In genomic region chr11:113385749-113386148, GRCh38 we compare ENCODE assay signal across 20 cellular contexts. TPM values are rescaled to one million over a fixed set of nuclear protein-coding genes. Genes with fewer than 3 reads are reported as not detected.
DNase-seq lines count a peak whose midpoint lies in the region; ATAC-seq and TF ChIP-seq lines count a peak whose summit lies in the region.
"Had no signal": no experiment of that assay in that cellular context is flagged by ENCODE, and none has a peak within 500 bp of the region (broad histone marks: within the 10 kb centered on the region; RNA-seq: fewer than 3 reads in every experiment).

No MANE protein-coding gene starts in this region.

- peak; percentile 46 for DNase-seq in DMS79 treated with DMSO at 0.1 percent for 48 hours (lab: John Stamatoyannopoulos, UW)
- DNase-seq in breast epithelium (ENCODE audit: low spot score in 2 of 2) = no peak
- no peak for DNase-seq in esophagus squamous epithelium (lab: John Stamatoyannopoulos, UW)
- no peak for DNase-seq in smooth muscle cell (lab: John Stamatoyannopoulos, UW; ENCODE audit: unreplicated experiment)
- no peak for DNase-seq in sciatic nerve (ENCODE audit: low spot score)
- DNase-seq in SIG-M5 treated with dmso at 0.1 percent for 504 hours (lab: John Stamatoyannopoulos, UW; ENCODE audit: unreplicated experiment) = no peak
- DNase-seq in MM.1S = no peak
- DNase-seq: Calu3; CD8-positive, alpha-beta T cell; NCI-H1436 treated with DMSO at 0.1 percent for 48 hours; NCI-H2227 treated with DMSO at 0.1 percent for 48 hours; NCI-H524; NCI-H82; RPMI8226 had no signal

- H2AFZ ChIP-seq in smooth muscle cell (ENCODE audit: low read depth) (no peak overlapping the region), MM.1S (ENCODE audit: low read length) (no peak overlapping the region)

- ATAC-seq in HG03045 (IDR thresholded peaks at IDR 0.05; ENCODE audit: unreplicated experiment) (no peak), sciatic nerve (no peak)
- ATAC-seq: CD8-positive, alpha-beta T cell had no signal

- H3K9me3 ChIP-seq in breast epithelium = no peaks in the 10 kb centered on the region
- no peaks in the 10 kb centered on the region for H3K9me3 ChIP-seq in esophagus squamous epithelium
- no peaks in the 10 kb centered on the region for H3K9me3 ChIP-seq in smooth muscle cell (replicated peaks; ENCODE audit: low read depth)
- no peaks in the 10 kb centered on the region for H3K9me3 ChIP-seq in MM.1S (replicated peaks; ENCODE audit: insufficient read depth, low read length)
- H3K9me3 ChIP-seq: SJSA1 had no signal

- no peaks in the 10 kb centered on the region for H4K20me1 ChIP-seq in smooth muscle cell (ENCODE audit: low read depth)
- no peaks in the 10 kb centered on the region for H4K20me1 ChIP-seq in MM.1S (ENCODE audit: insufficient read depth, low read length)
- H4K20me1 ChIP-seq: BLaER1 treated with 17β-estradiol and CSF1 and Interleukin-3, amounts not matched to agents 10 nM and 100 nM had no signal

- H3K36me3 ChIP-seq in breast epithelium = no peaks in the 10 kb centered on the region
- H3K36me3 ChIP-seq in esophagus squamous epithelium = no peaks in the 10 kb centered on the region
- no peaks in the 10 kb centered on the region for H3K36me3 ChIP-seq in smooth muscle cell (ENCODE audit: low read depth)
- H3K36me3 ChIP-seq in MM.1S (replicated peaks; ENCODE audit: insufficient read depth, low read length) = no peaks in the 10 kb centered on the region
- H3K36me3 ChIP-seq: BLaER1 treated with 17β-estradiol and CSF1 and Interleukin-3, amounts not matched to agents 10 nM and 100 nM; SJSA1 had no signal

- 89 to 94% methylated on average over 3 of the region's 3 CpGs for WGBS in esophagus squamous epithelium, 2 donors
- 96% methylated on average over 3 of the region's 3 CpGs for WGBS in smooth muscle cell (ENCODE audit: low lambda C conversion rate)

- H3K4me2 ChIP-seq in smooth muscle cell (no peak overlapping the region), MM.1S (ENCODE audit: low read depth, low read length) (no peak overlapping the region)
- H3K4me2 ChIP-seq: BLaER1 treated with 17β-estradiol and CSF1 and Interleukin-3, amounts not matched to agents 10 nM and 100 nM; KMS-11 had no signal

- no peaks in the 10 kb centered on the region for H3K79me2 ChIP-seq in smooth muscle cell (ENCODE audit: low read depth)
- no peaks in the 10 kb centered on the region for H3K79me2 ChIP-seq in MM.1S (ENCODE audit: low read length)

- no peak for TF ChIP-seq POLR2A in breast epithelium (IDR thresholded peaks at IDR 0.05)
- TF ChIP-seq POLR2A in esophagus squamous epithelium (IDR thresholded peaks at IDR 0.05) = no peak

- H3K27me3 ChIP-seq in breast epithelium (peaks cover 0 to 11% of the 10 kb centered on the region in 2 donors), esophagus squamous epithelium (peaks cover 0 to 34% (median 0%) of the 10 kb centered on the region in 4 donors), smooth muscle cell (ENCODE audit: low read depth) (peaks cover 23% of the 10 kb centered on the region), MM.1S (replicated peaks; ENCODE audit: insufficient read depth, low read length) (no peaks in the 10 kb centered on the region)
- H3K27me3 ChIP-seq: BLaER1 treated with 17β-estradiol and CSF1 and Interleukin-3, amounts not matched to agents 10 nM and 100 nM; SJSA1 had no signal

- TF ChIP-seq CTCF in breast epithelium (IDR thresholded peaks at IDR 0.05) (no peak), esophagus squamous epithelium (IDR thresholded peaks at IDR 0.05) (no peak), smooth muscle cell (IDR thresholded peaks at IDR 0.05; ENCODE audit: borderline replicate concordance, insufficient read depth, poor library complexity, severe bottlenecking) (no peak), MM.1S (IDR thresholded peaks at IDR 0.05; ENCODE audit: low read length) (no peak)

- no peak overlapping the region for H3K9ac ChIP-seq in smooth muscle cell (ENCODE audit: low read depth)
- H3K9ac ChIP-seq in MM.1S (ENCODE audit: low read length) = no peak overlapping the region
- H3K9ac ChIP-seq: BLaER1 treated with 17β-estradiol and CSF1 and Interleukin-3, amounts not matched to agents 10 nM and 100 nM; KMS-11 had no signal

- peak overlapping the region; percentile 56 to 73 for H3K27ac ChIP-seq in breast epithelium
- peak overlapping the region in 3 of 4 donors; percentile 55 to 73 (median 59) for H3K27ac ChIP-seq in esophagus squamous epithelium
- H3K27ac ChIP-seq in smooth muscle cell (ENCODE audit: low read depth) = peak overlapping the region; percentile 55
- no peak overlapping the region for H3K27ac ChIP-seq in MM.1S (ENCODE audit: low read length)
- H3K27ac ChIP-seq: BLaER1 treated with 17β-estradiol and CSF1 and Interleukin-3, amounts not matched to agents 10 nM and 100 nM; HL-60; KMS-11; SJSA1 had no signal

- no peak overlapping the region for H3K4me3 ChIP-seq in breast epithelium
- no peak overlapping the region for H3K4me3 ChIP-seq in esophagus squamous epithelium
- no peak overlapping the region for H3K4me3 ChIP-seq in smooth muscle cell
- H3K4me3 ChIP-seq in MM.1S (ENCODE audit: low read length) = no peak overlapping the region
- H3K4me3 ChIP-seq: BLaER1 treated with 17β-estradiol and CSF1 and Interleukin-3, amounts not matched to agents 10 nM and 100 nM; SJSA1 had no signal

- intact Hi-C loops in breast epithelium (cut with DNase I; ENCODE audit: low total_unique reads) (no loop called here), esophagus squamous epithelium (cut with DNase I) (no loop called here), sciatic nerve (cut with DNase I) (no loop called here)

- no peaks in the 10 kb centered on the region for H3K9me2 ChIP-seq in MM.1S (replicated peaks; ENCODE audit: insufficient read depth, low read length)

- no peaks in the 10 kb centered on the region for H3F3A ChIP-seq in smooth muscle cell (ENCODE audit: low read depth)
- no peaks in the 10 kb centered on the region for H3F3A ChIP-seq in MM.1S (ENCODE audit: insufficient read depth, low read length)

- no peaks in the 10 kb centered on the region for H3K4me1 ChIP-seq in breast epithelium
- H3K4me1 ChIP-seq in esophagus squamous epithelium = peaks cover 0 to 22% (median 8%) of the 10 kb centered on the region in 3 donors
- peaks cover 6% of the 10 kb centered on the region for H3K4me1 ChIP-seq in smooth muscle cell (ENCODE audit: low read depth)
- H3K4me1 ChIP-seq in MM.1S (ENCODE audit: low read length) = no peaks in the 10 kb centered on the region
- H3K4me1 ChIP-seq: BLaER1 treated with 17β-estradiol and CSF1 and Interleukin-3, amounts not matched to agents 10 nM and 100 nM had no signal

RNA-seq across cellular contexts. Expression of gene ANKK1, which starts 1.8 kb away (rescaled TPM):
- total RNA-seq in breast epithelium (1 to 10 TPM; 1.4 to 3.4 (median 1.6) TPM), esophagus squamous epithelium (1 to 10 TPM in 2 of 4 donors, under 1 TPM in 2; 0.21 to 2.7 (median 1.0) TPM), smooth muscle cell (0.13 TPM in 1 of 2 replicates, not detected in the other), sciatic nerve (0.98 TPM)
- 0.74 TPM in 1 of 2 replicates, not detected in the other for polyA plus RNA-seq in smooth muscle cell
- total RNA-seq: HT1080, SJSA1 had no signal
